In the genomic region with DNA sequence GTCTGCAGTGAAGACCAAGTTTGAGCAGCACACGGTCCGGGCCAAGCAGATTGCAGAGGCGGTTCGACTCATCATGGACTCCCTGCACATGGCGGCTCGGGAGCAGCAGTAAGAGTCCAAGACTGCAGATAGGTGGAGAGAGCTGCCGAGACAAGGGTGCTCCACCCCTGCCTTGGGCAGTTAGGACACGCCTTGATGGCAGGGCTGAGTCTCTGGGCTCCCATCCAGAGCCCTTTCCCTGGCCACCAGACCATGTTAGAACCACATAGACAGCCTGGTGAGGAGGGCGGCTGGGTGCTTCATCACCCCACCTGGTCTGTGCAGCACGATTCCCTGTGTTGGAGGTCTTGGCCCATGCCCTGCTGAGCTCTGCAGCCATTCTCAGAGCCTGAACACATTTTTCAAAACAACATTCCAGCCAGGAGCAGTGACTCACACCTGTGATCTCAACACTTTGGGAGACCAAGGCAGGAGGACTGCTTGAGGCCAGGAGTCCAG, we compare ENCODE assay signal across 11 cellular contexts. TPM values are rescaled to one million over a fixed set of nuclear protein-coding genes. Genes with fewer than 3 reads are reported as not detected.
DNase-seq lines count a peak whose midpoint lies in the region; ATAC-seq, FAIRE-seq and TF ChIP-seq lines count a peak whose summit lies in the region.
"Had no signal": no experiment of that assay in that cellular context is flagged by ENCODE, and none has a peak within 500 bp of the region (broad histone marks: within the 10 kb centered on the region; RNA-seq: fewer than 3 reads in every experiment).

No MANE protein-coding gene starts in this region.

- no peaks in the 10 kb centered on the region for H3K27me3 Mint-ChIP-seq in activated CD4-positive, alpha-beta T cell treated with anti-CD3 and anti-CD28 coated beads, Interleukin-2, amount 10 ng/mL, durations not matched to agents 7 days and 5 days
- H3K27me3 Mint-ChIP-seq: stimulated activated naive B cell treated with anti-CD40 and anti-IgM and Interleukin-4, amounts not matched to agents 10 μg/mL and 1 μg/mL and 100 μg/mL, for 72 hours had no signal

- H3K4me1 Mint-ChIP-seq in activated CD4-positive, alpha-beta T cell treated with anti-CD3 and anti-CD28 coated beads, Interleukin-2, amount 10 ng/mL, durations not matched to agents 7 days and 5 days = no peaks in the 10 kb centered on the region

- H4K20me1 ChIP-seq in Karpas-422 (ENCODE audit: insufficient read depth, low read depth, low read length) = peaks cover 4% of the 10 kb centered on the region; the same call in 1 of the 2 replicates
- H4K20me1 ChIP-seq: BLaER1 had no signal

- H3K9me3 ChIP-seq in Karpas-422 (ENCODE audit: low read length) = no peaks in the 10 kb centered on the region

- DNase-seq in ACHN = peak; percentile 62
- DNase-seq in Karpas-422 = peak; percentile 12
- peak; percentile 36 for DNase-seq in bronchial epithelial cell (ENCODE audit: low read depth)
- peak; percentile 48 for DNase-seq in kidney glomerular epithelial cell (lab: John Stamatoyannopoulos, UW)
- no peak for DNase-seq in activated CD4-positive, alpha-beta T cell treated with anti-CD3 and anti-CD28 coated beads, Interleukin-2, amount 10 ng/mL, durations not matched to agents 7 days and 5 days
- DNase-seq in NCI-H1436 treated with DMSO at 0.1 percent for 48 hours (lab: John Stamatoyannopoulos, UW) = no peak
- DNase-seq: NCI-H2081 treated with DMSO at 0.1 percent for 48 hours; stimulated activated naive B cell treated with anti-CD40 and anti-IgM and Interleukin-4, amounts not matched to agents 10 μg/mL and 1 μg/mL and 100 μg/mL, for 72 hours had no signal

- no peak overlapping the region for H3K27ac ChIP-seq in Karpas-422 (ENCODE audit: low read length)
- H3K27ac ChIP-seq: BLaER1 had no signal

- H2AFZ ChIP-seq in Karpas-422 (ENCODE audit: low read length) = no peak overlapping the region

- no peaks in the 10 kb centered on the region for H3K79me2 ChIP-seq in Karpas-422 (ENCODE audit: low read length)

- no peak for TF ChIP-seq CTCF in bronchial epithelial cell (IDR thresholded peaks at IDR 0.05; ENCODE audit: insufficient read depth, low read length, severe bottlenecking)

- H3K4me3 ChIP-seq in Karpas-422 (ENCODE audit: low read length) = no peak overlapping the region
- H3K4me3 ChIP-seq in bronchial epithelial cell (ENCODE audit: low read depth, low read length) = no peak overlapping the region
- H3K4me3 ChIP-seq: BLaER1 had no signal

- in situ Hi-C loops in ACHN (cut with HindIII; ENCODE audit: low pct_ligation_motif_present, low pct_unique_long_range_greater_than_20kb, low sequenced_read_pairs) = no loop called here

- no peak overlapping the region for H3K27ac Mint-ChIP-seq in activated CD4-positive, alpha-beta T cell treated with anti-CD3 and anti-CD28 coated beads, Interleukin-2, amount 10 ng/mL, durations not matched to agents 7 days and 5 days

- ATAC-seq in GM19328 (IDR thresholded peaks at IDR 0.05; ENCODE audit: unreplicated experiment) (no peak), GM19023 (IDR thresholded peaks at IDR 0.05; ENCODE audit: unreplicated experiment) (no peak)

- H3K36me3 Mint-ChIP-seq in activated CD4-positive, alpha-beta T cell treated with anti-CD3 and anti-CD28 coated beads, Interleukin-2, amount 10 ng/mL, durations not matched to agents 7 days and 5 days (ENCODE audit: low read depth) = peaks cover 59% of the 10 kb centered on the region

- no peak for FAIRE-seq in bronchial epithelial cell (lab: Jason Lieb, UNC)

- peaks cover 53% of the 10 kb centered on the region for H3K36me3 ChIP-seq in Karpas-422 (ENCODE audit: insufficient read depth, low read length)
- H3K36me3 ChIP-seq in bronchial epithelial cell (ENCODE audit: control insufficient read depth, insufficient read depth, low read length) = peaks cover 61% of the 10 kb centered on the region

- H3K4me2 ChIP-seq in Karpas-422 (ENCODE audit: low read depth, low read length, poor library complexity, severe bottlenecking) = no peak overlapping the region
- H3K4me2 ChIP-seq: BLaER1 had no signal

- CTCF ChIA-PET in activated CD4-positive, alpha-beta T cell treated with anti-CD3 and anti-CD28 coated beads, Interleukin-2, amount 10 ng/mL, durations not matched to agents 7 days and 5 days (lab: Charles Lee) = interaction anchor here (0.8 to 2.4 kb wide), 5 partner anchors 10 to 44 kb away, joined by 3 to 7 read pairs (median 3); a partner anchor contains a TSS

- no peaks in the 10 kb centered on the region for H3K4me1 ChIP-seq in Karpas-422 (ENCODE audit: low read length)

- no peak overlapping the region for H3K9ac ChIP-seq in Karpas-422 (ENCODE audit: low read length)
- H3K9ac ChIP-seq: BLaER1 had no signal

- H3K9me2 ChIP-seq in Karpas-422 (replicated peaks; ENCODE audit: insufficient read depth, low read length) = no peaks in the 10 kb centered on the region

- POLR2A ChIA-PET in activated CD4-positive, alpha-beta T cell treated with anti-CD3 and anti-CD28 coated beads, Interleukin-2, amount 10 ng/mL, durations not matched to agents 7 days and 5 days (lab: Charles Lee) = no interaction called here

- no peak overlapping the region for H3K4me3 Mint-ChIP-seq in activated CD4-positive, alpha-beta T cell treated with anti-CD3 and anti-CD28 coated beads, Interleukin-2, amount 10 ng/mL, durations not matched to agents 7 days and 5 days
- H3K4me3 Mint-ChIP-seq: stimulated activated naive B cell treated with anti-CD40 and anti-IgM and Interleukin-4, amounts not matched to agents 10 μg/mL and 1 μg/mL and 100 μg/mL, for 72 hours had no signal

- no peaks in the 10 kb centered on the region for H3K9me3 Mint-ChIP-seq in activated CD4-positive, alpha-beta T cell treated with anti-CD3 and anti-CD28 coated beads, Interleukin-2, amount 10 ng/mL, durations not matched to agents 7 days and 5 days
- H3K9me3 Mint-ChIP-seq: stimulated activated naive B cell treated with anti-CD40 and anti-IgM and Interleukin-4, amounts not matched to agents 10 μg/mL and 1 μg/mL and 100 μg/mL, for 72 hours had no signal

- H3K27me3 ChIP-seq in Karpas-422 (ENCODE audit: low read length) = no peaks in the 10 kb centered on the region
- H3K27me3 ChIP-seq in bronchial epithelial cell (ENCODE audit: control insufficient read depth, insufficient read depth, low read length) = no peaks in the 10 kb centered on the region
- H3K27me3 ChIP-seq: BLaER1 had no signal

RNA-seq across cellular contexts. Expression of a gene that starts 17.3 kb away (rescaled TPM):
- total RNA-seq in Karpas-422 (2014; rRNA removed; shearing (Covaris generic); ENCODE audit: low replicate concordance) = 33.8 and 66.1 TPM in 2 replicates
- 20.7 and 33.2 TPM in 2 replicates for total RNA-seq in bronchial epithelial cell
- total RNA-seq in activated CD4-positive, alpha-beta T cell treated with anti-CD3 and anti-CD28 coated beads, Interleukin-2, amount 10 ng/mL, durations not matched to agents 7 days and 5 days = 10 to 100 TPM; 33.7 to 43.7 TPM

RNA-seq across cellular contexts. Expression of a gene that starts 21.8 kb away (rescaled TPM):
- total RNA-seq in Karpas-422 (2014; rRNA removed; shearing (Covaris generic); ENCODE audit: low replicate concordance) = 26.9 and 34.1 TPM in 2 replicates
- total RNA-seq in bronchial epithelial cell = 75.3 and 83.0 TPM in 2 replicates
- 10 to 100 TPM; 46.3 to 60.3 TPM for total RNA-seq in activated CD4-positive, alpha-beta T cell treated with anti-CD3 and anti-CD28 coated beads, Interleukin-2, amount 10 ng/mL, durations not matched to agents 7 days and 5 days

Comparison
In these comparisons a context has a peak if more than half of its experiments do, and no peak if none do; other contexts are left out.
1. DNase-seq: peak in ACHN (single experiment), Karpas-422 (single experiment), bronchial epithelial cell (single experiment) and kidney glomerular epithelial cell (single experiment); none in activated CD4-positive, alpha-beta T cell treated with anti-CD3 and anti-CD28 coated beads, Interleukin-2, amount 10 ng/mL, durations not matched to agents 7 days and 5 days (single experiment) and NCI-H1436 treated with DMSO at 0.1 percent for 48 hours (single experiment).